Comparison of ENCODE assay signal across 8 cellular contexts in genomic region chr1:247111636-247112478, GRCh38. TPM values are rescaled to one million over a fixed set of nuclear protein-coding genes. Genes with fewer than 3 reads are reported as not detected.
DNase-seq lines count a peak whose midpoint lies in the region; ATAC-seq and TF ChIP-seq lines count a peak whose summit lies in the region.

No MANE protein-coding gene starts in this region.

- intact Hi-C loops in head of caudate nucleus (cut with DNase I): no loop called here

- H3K27me3 ChIP-seq in neuron (ENCODE audit: insufficient read depth, low read length): no peaks in the 10 kb centered on the region

- peak overlapping the region; percentile 42; the same call in 1 of the 2 replicates for H3K27ac Mint-ChIP-seq in HFFc6
- H3K27ac Mint-ChIP-seq in activated T-helper 17 cell treated with anti-CD3 and anti-CD28 coated beads, Interleukin-2, amount 50 U/mL, for 72 hours: no peak overlapping the region
- no peak overlapping the region for H3K27ac Mint-ChIP-seq in activated CD4-positive, alpha-beta T cell treated with anti-CD3 and anti-CD28 coated beads, Interleukin-2, amount 10 ng/mL, durations not matched to agents 7 days and 5 days

- H3K9me3 Mint-ChIP-seq in HFFc6: peaks cover 9% of the 10 kb centered on the region
- peaks cover 4% of the 10 kb centered on the region for H3K9me3 Mint-ChIP-seq in activated T-helper 17 cell treated with anti-CD3 and anti-CD28 coated beads, Interleukin-2, amount 50 U/mL, for 72 hours
- H3K9me3 Mint-ChIP-seq in activated CD4-positive, alpha-beta T cell treated with anti-CD3 and anti-CD28 coated beads, Interleukin-2, amount 10 ng/mL, durations not matched to agents 7 days and 5 days: peaks cover 16% of the 10 kb centered on the region

- peak; percentile 10 for ATAC-seq in activated T-helper 17 cell treated with anti-CD3 and anti-CD28 coated beads, Interleukin-2, amount 50 U/mL, for 72 hours (replicated peaks)
- ATAC-seq in GM21528 (IDR thresholded peaks at IDR 0.05; ENCODE audit: low FRiP score, unreplicated experiment): no peak
- no peak for ATAC-seq in HG03571 (IDR thresholded peaks at IDR 0.05; ENCODE audit: unreplicated experiment)

- H3K9me3 ChIP-seq in neuron (ENCODE audit: low read length): no peaks in the 10 kb centered on the region

- peak overlapping the region; percentile 78 for H3K4me3 Mint-ChIP-seq in HFFc6
- H3K4me3 Mint-ChIP-seq in activated T-helper 17 cell treated with anti-CD3 and anti-CD28 coated beads, Interleukin-2, amount 50 U/mL, for 72 hours: no peak overlapping the region
- H3K4me3 Mint-ChIP-seq in activated CD4-positive, alpha-beta T cell treated with anti-CD3 and anti-CD28 coated beads, Interleukin-2, amount 10 ng/mL, durations not matched to agents 7 days and 5 days: no peak overlapping the region

- DNase-seq in AG10803 (ENCODE audit: low read depth) (peak; percentile 55), HFFc6 (peak; percentile 10), head of caudate nucleus (peak in 37 of 42 donors; percentile 27 to 82 (median 57))
- DNase-seq in activated CD4-positive, alpha-beta T cell treated with anti-CD3 and anti-CD28 coated beads, Interleukin-2, amount 10 ng/mL, durations not matched to agents 7 days and 5 days: no peak

- H3K36me3 Mint-ChIP-seq in HFFc6 (ENCODE audit: low read depth): peaks cover 3% of the 10 kb centered on the region; the same call in 1 of the 2 replicates
- no peaks in the 10 kb centered on the region for H3K36me3 Mint-ChIP-seq in activated T-helper 17 cell treated with anti-CD3 and anti-CD28 coated beads, Interleukin-2, amount 50 U/mL, for 72 hours (ENCODE audit: low read depth)
- peaks cover 12% of the 10 kb centered on the region for H3K36me3 Mint-ChIP-seq in activated CD4-positive, alpha-beta T cell treated with anti-CD3 and anti-CD28 coated beads, Interleukin-2, amount 10 ng/mL, durations not matched to agents 7 days and 5 days (ENCODE audit: low read depth)

- POLR2A ChIA-PET in activated CD4-positive, alpha-beta T cell treated with anti-CD3 and anti-CD28 coated beads, Interleukin-2, amount 10 ng/mL, durations not matched to agents 7 days and 5 days (lab: Charles Lee): no interaction called here

- H3K4me1 ChIP-seq in neuron (ENCODE audit: insufficient read depth, low read length): peaks cover 6% of the 10 kb centered on the region

- H2AFZ ChIP-seq in neuron (ENCODE audit: low read depth, low read length): peak overlapping the region; percentile 98

- TF ChIP-seq CTCF in AG10803 (conservative IDR thresholded peaks at IDR 0.05; ENCODE audit: low read length) (no peak), HFFc6 (IDR thresholded peaks at IDR 0.05) (no peak)

- CTCF ChIA-PET in activated CD4-positive, alpha-beta T cell treated with anti-CD3 and anti-CD28 coated beads, Interleukin-2, amount 10 ng/mL, durations not matched to agents 7 days and 5 days (lab: Charles Lee): no interaction called here

- H3K27me3 Mint-ChIP-seq in HFFc6 (ENCODE audit: insufficient read depth): no peaks in the 10 kb centered on the region; the same call in none of the 2 replicates
- H3K27me3 Mint-ChIP-seq in activated T-helper 17 cell treated with anti-CD3 and anti-CD28 coated beads, Interleukin-2, amount 50 U/mL, for 72 hours: peaks cover 34% of the 10 kb centered on the region
- H3K27me3 Mint-ChIP-seq in activated CD4-positive, alpha-beta T cell treated with anti-CD3 and anti-CD28 coated beads, Interleukin-2, amount 10 ng/mL, durations not matched to agents 7 days and 5 days: peaks cover 47% of the 10 kb centered on the region

- H3K4me3 ChIP-seq in AG10803 (ENCODE audit: low read length): peak overlapping the region; percentile 64
- H3K4me3 ChIP-seq in neuron (ENCODE audit: low read length): peak overlapping the region; percentile 54

- no peaks in the 10 kb centered on the region for H3K36me3 ChIP-seq in neuron (ENCODE audit: insufficient read depth, low read length)

- H3K4me1 Mint-ChIP-seq in HFFc6 (ENCODE audit: low read depth): peaks cover 17% of the 10 kb centered on the region
- peaks cover 10% of the 10 kb centered on the region for H3K4me1 Mint-ChIP-seq in activated T-helper 17 cell treated with anti-CD3 and anti-CD28 coated beads, Interleukin-2, amount 50 U/mL, for 72 hours
- H3K4me1 Mint-ChIP-seq in activated CD4-positive, alpha-beta T cell treated with anti-CD3 and anti-CD28 coated beads, Interleukin-2, amount 10 ng/mL, durations not matched to agents 7 days and 5 days: peaks cover 6% of the 10 kb centered on the region

RNA-seq across cellular contexts. Expression of gene ZNF669, which starts 7.7 kb away (rescaled TPM):
- 1 to 10 TPM; 4.4 to 5.4 (median 4.8) TPM for total RNA-seq in HFFc6 (2021; fragmentation: NEBNext Ultra II Directional; extraction: Animal tissue kit (Norgen Biotek cat#: 25700))
- total RNA-seq in activated T-helper 17 cell treated with anti-CD3 and anti-CD28 coated beads, Interleukin-2, amount 50 U/mL, for 72 hours: 1 to 10 TPM; 5.7 to 7.1 TPM
- 10 to 100 TPM in 1 of 2 experiments, 1 to 10 TPM in 1; 9.9 to 10.0 TPM for total RNA-seq in activated CD4-positive, alpha-beta T cell treated with anti-CD3 and anti-CD28 coated beads, Interleukin-2, amount 10 ng/mL, durations not matched to agents 7 days and 5 days

RNA-seq across cellular contexts. Expression of gene ZNF670, which starts 33.2 kb away (rescaled TPM):
- total RNA-seq in HFFc6 (2021; fragmentation: NEBNext Ultra II Directional; extraction: Animal tissue kit (Norgen Biotek cat#: 25700)): 1 to 10 TPM; 1.3 to 1.9 (median 1.5) TPM
- total RNA-seq in activated T-helper 17 cell treated with anti-CD3 and anti-CD28 coated beads, Interleukin-2, amount 50 U/mL, for 72 hours: 1 to 10 TPM; 2.7 to 3.3 TPM
- total RNA-seq in activated CD4-positive, alpha-beta T cell treated with anti-CD3 and anti-CD28 coated beads, Interleukin-2, amount 10 ng/mL, durations not matched to agents 7 days and 5 days: 1 to 10 TPM; 1.1 to 1.2 TPM

RNA-seq across cellular contexts. Expression of gene ZNF124, which starts 60.0 kb away (rescaled TPM):
- 10 to 100 TPM; 10.3 to 17.2 (median 14.0) TPM for total RNA-seq in HFFc6 (2021; fragmentation: NEBNext Ultra II Directional; extraction: Animal tissue kit (Norgen Biotek cat#: 25700))
- 10 to 100 TPM; 11.6 to 14.4 TPM for total RNA-seq in activated T-helper 17 cell treated with anti-CD3 and anti-CD28 coated beads, Interleukin-2, amount 50 U/mL, for 72 hours
- 10 to 100 TPM; 23.0 to 23.6 TPM for total RNA-seq in activated CD4-positive, alpha-beta T cell treated with anti-CD3 and anti-CD28 coated beads, Interleukin-2, amount 10 ng/mL, durations not matched to agents 7 days and 5 days
